8 cellular contexts compared by ENCODE assay signal in genomic region chr6:27866370-27867050, GRCh38. TPM values are rescaled to one million over a fixed set of nuclear protein-coding genes. Genes with fewer than 3 reads are reported as not detected.
DNase-seq lines count a peak whose midpoint lies in the region; ATAC-seq and TF ChIP-seq lines count a peak whose summit lies in the region.

No MANE protein-coding gene starts in this region.

- H3K27me3 ChIP-seq in GM23338 (ENCODE audit: insufficient read depth) (no peaks in the 10 kb centered on the region), esophagus squamous epithelium (peaks cover 0 to 62% (median 0%) of the 10 kb centered on the region in 4 donors), thyroid gland (peaks cover 7% of the 10 kb centered on the region)

- TF ChIP-seq POLR2A in esophagus squamous epithelium (IDR thresholded peaks at IDR 0.05) (no peak), thyroid gland (IDR thresholded peaks at IDR 0.05) (no peak)

- H3K27me3 Mint-ChIP-seq in GM23338 (ENCODE audit: insufficient read depth, low read depth, poor library complexity) = peaks cover 42% of the 10 kb centered on the region
- H3K27me3 Mint-ChIP-seq in nephron progenitor cell (ENCODE audit: low read depth, poor library complexity) = peaks cover 3% of the 10 kb centered on the region

- in situ Hi-C loops in Caki2 (cut with HindIII; ENCODE audit: low pct_unique_long_range_greater_than_20kb, low sequenced_read_pairs) = no loop called here

- H2AFZ ChIP-seq in GM23338 = no peak overlapping the region

- intact Hi-C loops in esophagus squamous epithelium (cut with DNase I) = no loop called here
- intact Hi-C loops in thyroid gland (cut with DNase I) = no loop called here

- no peaks in the 10 kb centered on the region for H3K79me2 ChIP-seq in GM23338 (replicated peaks; ENCODE audit: insufficient read depth)

- no peaks in the 10 kb centered on the region for H3K9me2 ChIP-seq in GM23338 (ENCODE audit: insufficient read depth)

- H4K20me1 ChIP-seq in GM23338 (replicated peaks; ENCODE audit: insufficient read depth) = no peaks in the 10 kb centered on the region

- peak; percentile 10 for ATAC-seq in GM23338
- ATAC-seq in HG03139 (IDR thresholded peaks at IDR 0.05; ENCODE audit: unreplicated experiment) = no peak

- H3K4me1 ChIP-seq in GM23338 (ENCODE audit: insufficient read depth) (0 out of 2 replicates have a peak, but pooled peaks cover 3% of the 10 kb centered on the region), esophagus squamous epithelium (peaks cover 12 to 41% (median 16%) of the 10 kb centered on the region in 3 donors), thyroid gland (peaks cover 12 to 24% of the 10 kb centered on the region in 2 donors)

- 1% methylated on average over 27 of the region's 27 CpGs for WGBS in esophagus squamous epithelium, 2 donors
- 3 to 5% methylated on average over 27 of the region's 27 CpGs for WGBS in thyroid gland, 2 donors

- H3K4me1 Mint-ChIP-seq in GM23338 (peaks cover 26% of the 10 kb centered on the region), nephron progenitor cell (peaks cover 53% of the 10 kb centered on the region)

- H3K36me3 ChIP-seq in GM23338 (ENCODE audit: insufficient read depth) = no peaks in the 10 kb centered on the region
- H3K36me3 ChIP-seq in esophagus squamous epithelium = no peaks in the 10 kb centered on the region
- H3K36me3 ChIP-seq in thyroid gland = no peaks in the 10 kb centered on the region

- peaks cover 14% of the 10 kb centered on the region for H3K36me3 Mint-ChIP-seq in GM23338 (ENCODE audit: low read depth)
- peaks cover 14% of the 10 kb centered on the region for H3K36me3 Mint-ChIP-seq in nephron progenitor cell (ENCODE audit: low read depth)

- H3K4me3 Mint-ChIP-seq in GM23338 (peak overlapping the region; percentile 97), nephron progenitor cell (peak overlapping the region; percentile 97)

- TF ChIP-seq CTCF in GM23338 (conservative IDR thresholded peaks at IDR 0.05; ENCODE audit: low read depth in 2 of 2) (no peak), esophagus squamous epithelium (IDR thresholded peaks at IDR 0.05) (no peak), nephron progenitor cell (IDR thresholded peaks at IDR 0.05) (no peak), thyroid gland (IDR thresholded peaks at IDR 0.05) (no peak)

- DNase-seq in Caki2 (ENCODE audit: low read depth) (peak; percentile 65), GM23338 (ENCODE audit: low spot score) (peak; percentile 71), NCI-H345 (lab: John Stamatoyannopoulos, UW) (peak; percentile 87), esophagus squamous epithelium (lab: John Stamatoyannopoulos, UW) (no peak), nephron progenitor cell (no peak), thyroid gland (no peak)
- DNase-seq in activated CD8-positive, alpha-beta memory T cell treated with anti-CD3 and anti-CD28 coated beads for 48 hours (ENCODE audit: low read depth in 2 of 3, low spot score in 2 of 3) = peak in 2 of 3 experiments; percentile 58 to 66

- peak overlapping the region; percentile 78 for H3K4me3 ChIP-seq in GM23338
- peak overlapping the region; percentile 49 to 75 (median 62) for H3K4me3 ChIP-seq in esophagus squamous epithelium
- peak overlapping the region in 1 of 3 donors; percentile 56 for H3K4me3 ChIP-seq in thyroid gland (replicated peaks in 1 of 3)

- H3K9me3 ChIP-seq in esophagus squamous epithelium = no peaks in the 10 kb centered on the region
- no peaks in the 10 kb centered on the region for H3K9me3 ChIP-seq in thyroid gland

- H3K27ac ChIP-seq in GM23338 (ENCODE audit: low read depth) (peak overlapping the region; percentile 99), esophagus squamous epithelium (peak overlapping the region; percentile 37 to 87 (median 85)), thyroid gland (peak overlapping the region in 1 of 3 donors; percentile 27)

- H3F3A ChIP-seq in GM23338 (replicated peaks; ENCODE audit: low read depth) = peaks cover 11% of the 10 kb centered on the region

- H3K27ac Mint-ChIP-seq in GM23338 (peak overlapping the region; percentile 100), nephron progenitor cell (peak overlapping the region; percentile 99)

- H3K4me2 ChIP-seq in GM23338 = peak overlapping the region; percentile 85

- H3K9me3 Mint-ChIP-seq in GM23338 (peaks cover 30% of the 10 kb centered on the region), nephron progenitor cell (peaks cover 19% of the 10 kb centered on the region)

TF ChIP-seq in GM23338, 12 proteins besides CTCF, POLR2A, EP300 and RAD21:
- TF ChIP-seq EZH2phosphoT487 (IDR thresholded peaks at IDR 0.05; ENCODE audit: unreplicated experiment) = no peak
- no peak for TF ChIP-seq NANOG (IDR thresholded peaks at IDR 0.05; ENCODE audit: borderline replicate concordance)
- peak; percentile 22; the same call in 1 of the 2 replicates for TF ChIP-seq CREB1 (CRISPR knock-in tag; IDR thresholded peaks at IDR 0.05; ENCODE audit: low read depth)
- peak; percentile 87 for TF ChIP-seq POLR2AphosphoS5 (IDR thresholded peaks at IDR 0.05; ENCODE audit: low read depth)
- TF ChIP-seq ZNF331 (CRISPR knock-in tag; IDR thresholded peaks at IDR 0.05; ENCODE audit: low read depth) = no peak
TF ChIP-seq in GM23338: peak in this region for 2.

RNA-seq across cellular contexts. Expression of gene OR2B2, which starts 45.7 kb away (rescaled TPM):
- not detected in 2 replicates for total RNA-seq in Caki2 (2014; rRNA removed; shearing (Covaris generic); ENCODE audit: low replicate concordance)
- total RNA-seq in GM23338 (2014; rRNA removed; shearing (Covaris generic)) = 0.38 TPM in 1 of 2 replicates, not detected in the other
- polyA plus RNA-seq in GM23338 (2016; fragmentation: Nextera tagmentation; extraction: Ambion mirVana) = not detected in 2 replicates
- total RNA-seq in esophagus squamous epithelium = not detected
- total RNA-seq in thyroid gland = not detected

Comparison
In these comparisons a context has a peak if more than half of its experiments do, and no peak if none do; other contexts are left out.
1. DNase-seq: peak in Caki2 (single experiment), GM23338 (single experiment), NCI-H345 (single experiment) and activated CD8-positive, alpha-beta memory T cell treated with anti-CD3 and anti-CD28 coated beads for 48 hours (2 of 3); none in esophagus squamous epithelium (single experiment), nephron progenitor cell (single experiment) and thyroid gland (0 of 2).